Comparison of ENCODE assay signal across 1 cellular context in the genomic region with DNA sequence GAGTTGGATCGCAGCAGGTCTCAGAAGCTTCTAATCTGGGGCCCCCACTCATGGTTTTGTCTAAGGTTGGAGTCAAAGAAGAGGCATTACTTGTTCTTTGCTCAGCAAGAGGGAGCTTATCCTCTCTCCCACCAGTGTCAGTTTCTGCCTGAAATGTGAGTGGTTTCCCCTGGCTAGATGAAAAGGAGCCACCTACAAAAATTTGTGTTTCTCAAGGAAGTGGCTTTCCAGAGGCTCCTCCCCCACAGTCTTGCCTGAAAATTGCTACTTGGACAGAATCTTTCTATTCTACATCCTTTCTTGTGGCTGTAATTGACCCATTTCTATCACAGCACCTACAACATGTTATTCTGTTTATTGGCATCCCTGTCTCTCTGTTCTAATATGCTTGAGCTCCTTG.
TF ChIP-seq lines count a peak whose summit lies in the region.

No MANE protein-coding gene starts in this region.

TF ChIP-seq in H1, 55 proteins besides CTCF, POLR2A, EP300 and RAD21:
- TF ChIP-seq, protein P1, sequence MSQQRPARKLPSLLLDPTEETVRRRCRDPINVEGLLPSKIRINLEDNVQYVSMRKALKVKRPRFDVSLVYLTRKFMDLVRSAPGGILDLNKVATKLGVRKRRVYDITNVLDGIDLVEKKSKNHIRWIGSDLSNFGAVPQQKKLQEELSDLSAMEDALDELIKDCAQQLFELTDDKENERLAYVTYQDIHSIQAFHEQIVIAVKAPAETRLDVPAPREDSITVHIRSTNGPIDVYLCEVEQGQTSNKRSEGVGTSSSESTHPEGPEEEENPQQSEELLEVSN (IDR thresholded peaks at IDR 0.05), result no peak
- TF ChIP-seq KDM1A (IDR thresholded peaks at IDR 0.05; ENCODE audit: borderline replicate concordance, low read length) (no peak), TBP (IDR thresholded peaks at IDR 0.05; ENCODE audit: low read depth, low read length) (no peak), POU5F1 (IDR thresholded peaks at IDR 0.05; ENCODE audit: low read depth, low read length) (no peak), JUND (IDR thresholded peaks at IDR 0.05; ENCODE audit: low read length) (no peak), NRF1 (IDR thresholded peaks at IDR 0.05; ENCODE audit: low read depth, low read length) (no peak), GTF2F1 (IDR thresholded peaks at IDR 0.05; ENCODE audit: borderline replicate concordance, low read depth, low read length) (no peak), NANOG (IDR thresholded peaks at IDR 0.05; ENCODE audit: insufficient read depth, low read depth, low read length, poor library complexity, severe bottlenecking) (no peak), SIRT6 (IDR thresholded peaks at IDR 0.05; ENCODE audit: low read length) (no peak), POLR2AphosphoS5 (IDR thresholded peaks at IDR 0.05; ENCODE audit: low read depth, low read length) (no peak), BCL11A (IDR thresholded peaks at IDR 0.05; ENCODE audit: low read depth in 2 of 2, low read length in 2 of 2) (no peak), HDAC6 (IDR thresholded peaks at IDR 0.05; ENCODE audit: low read depth, low read length) (no peak), EZH2 (IDR thresholded peaks at IDR 0.05; ENCODE audit: low read depth, low read length, severe bottlenecking) (no peak), SP2 (IDR thresholded peaks at IDR 0.05; ENCODE audit: low read length) (no peak), CTBP2 (IDR thresholded peaks at IDR 0.05; ENCODE audit: borderline replicate concordance, insufficient read depth, insufficient read length, low read length) (no peak), RBBP5 (IDR thresholded peaks at IDR 0.05; ENCODE audit: borderline replicate concordance, low read depth, low read length) (no peak), SRF (IDR thresholded peaks at IDR 0.05; ENCODE audit: low read depth, low read length) (no peak)
- TF ChIP-seq, protein P2, sequence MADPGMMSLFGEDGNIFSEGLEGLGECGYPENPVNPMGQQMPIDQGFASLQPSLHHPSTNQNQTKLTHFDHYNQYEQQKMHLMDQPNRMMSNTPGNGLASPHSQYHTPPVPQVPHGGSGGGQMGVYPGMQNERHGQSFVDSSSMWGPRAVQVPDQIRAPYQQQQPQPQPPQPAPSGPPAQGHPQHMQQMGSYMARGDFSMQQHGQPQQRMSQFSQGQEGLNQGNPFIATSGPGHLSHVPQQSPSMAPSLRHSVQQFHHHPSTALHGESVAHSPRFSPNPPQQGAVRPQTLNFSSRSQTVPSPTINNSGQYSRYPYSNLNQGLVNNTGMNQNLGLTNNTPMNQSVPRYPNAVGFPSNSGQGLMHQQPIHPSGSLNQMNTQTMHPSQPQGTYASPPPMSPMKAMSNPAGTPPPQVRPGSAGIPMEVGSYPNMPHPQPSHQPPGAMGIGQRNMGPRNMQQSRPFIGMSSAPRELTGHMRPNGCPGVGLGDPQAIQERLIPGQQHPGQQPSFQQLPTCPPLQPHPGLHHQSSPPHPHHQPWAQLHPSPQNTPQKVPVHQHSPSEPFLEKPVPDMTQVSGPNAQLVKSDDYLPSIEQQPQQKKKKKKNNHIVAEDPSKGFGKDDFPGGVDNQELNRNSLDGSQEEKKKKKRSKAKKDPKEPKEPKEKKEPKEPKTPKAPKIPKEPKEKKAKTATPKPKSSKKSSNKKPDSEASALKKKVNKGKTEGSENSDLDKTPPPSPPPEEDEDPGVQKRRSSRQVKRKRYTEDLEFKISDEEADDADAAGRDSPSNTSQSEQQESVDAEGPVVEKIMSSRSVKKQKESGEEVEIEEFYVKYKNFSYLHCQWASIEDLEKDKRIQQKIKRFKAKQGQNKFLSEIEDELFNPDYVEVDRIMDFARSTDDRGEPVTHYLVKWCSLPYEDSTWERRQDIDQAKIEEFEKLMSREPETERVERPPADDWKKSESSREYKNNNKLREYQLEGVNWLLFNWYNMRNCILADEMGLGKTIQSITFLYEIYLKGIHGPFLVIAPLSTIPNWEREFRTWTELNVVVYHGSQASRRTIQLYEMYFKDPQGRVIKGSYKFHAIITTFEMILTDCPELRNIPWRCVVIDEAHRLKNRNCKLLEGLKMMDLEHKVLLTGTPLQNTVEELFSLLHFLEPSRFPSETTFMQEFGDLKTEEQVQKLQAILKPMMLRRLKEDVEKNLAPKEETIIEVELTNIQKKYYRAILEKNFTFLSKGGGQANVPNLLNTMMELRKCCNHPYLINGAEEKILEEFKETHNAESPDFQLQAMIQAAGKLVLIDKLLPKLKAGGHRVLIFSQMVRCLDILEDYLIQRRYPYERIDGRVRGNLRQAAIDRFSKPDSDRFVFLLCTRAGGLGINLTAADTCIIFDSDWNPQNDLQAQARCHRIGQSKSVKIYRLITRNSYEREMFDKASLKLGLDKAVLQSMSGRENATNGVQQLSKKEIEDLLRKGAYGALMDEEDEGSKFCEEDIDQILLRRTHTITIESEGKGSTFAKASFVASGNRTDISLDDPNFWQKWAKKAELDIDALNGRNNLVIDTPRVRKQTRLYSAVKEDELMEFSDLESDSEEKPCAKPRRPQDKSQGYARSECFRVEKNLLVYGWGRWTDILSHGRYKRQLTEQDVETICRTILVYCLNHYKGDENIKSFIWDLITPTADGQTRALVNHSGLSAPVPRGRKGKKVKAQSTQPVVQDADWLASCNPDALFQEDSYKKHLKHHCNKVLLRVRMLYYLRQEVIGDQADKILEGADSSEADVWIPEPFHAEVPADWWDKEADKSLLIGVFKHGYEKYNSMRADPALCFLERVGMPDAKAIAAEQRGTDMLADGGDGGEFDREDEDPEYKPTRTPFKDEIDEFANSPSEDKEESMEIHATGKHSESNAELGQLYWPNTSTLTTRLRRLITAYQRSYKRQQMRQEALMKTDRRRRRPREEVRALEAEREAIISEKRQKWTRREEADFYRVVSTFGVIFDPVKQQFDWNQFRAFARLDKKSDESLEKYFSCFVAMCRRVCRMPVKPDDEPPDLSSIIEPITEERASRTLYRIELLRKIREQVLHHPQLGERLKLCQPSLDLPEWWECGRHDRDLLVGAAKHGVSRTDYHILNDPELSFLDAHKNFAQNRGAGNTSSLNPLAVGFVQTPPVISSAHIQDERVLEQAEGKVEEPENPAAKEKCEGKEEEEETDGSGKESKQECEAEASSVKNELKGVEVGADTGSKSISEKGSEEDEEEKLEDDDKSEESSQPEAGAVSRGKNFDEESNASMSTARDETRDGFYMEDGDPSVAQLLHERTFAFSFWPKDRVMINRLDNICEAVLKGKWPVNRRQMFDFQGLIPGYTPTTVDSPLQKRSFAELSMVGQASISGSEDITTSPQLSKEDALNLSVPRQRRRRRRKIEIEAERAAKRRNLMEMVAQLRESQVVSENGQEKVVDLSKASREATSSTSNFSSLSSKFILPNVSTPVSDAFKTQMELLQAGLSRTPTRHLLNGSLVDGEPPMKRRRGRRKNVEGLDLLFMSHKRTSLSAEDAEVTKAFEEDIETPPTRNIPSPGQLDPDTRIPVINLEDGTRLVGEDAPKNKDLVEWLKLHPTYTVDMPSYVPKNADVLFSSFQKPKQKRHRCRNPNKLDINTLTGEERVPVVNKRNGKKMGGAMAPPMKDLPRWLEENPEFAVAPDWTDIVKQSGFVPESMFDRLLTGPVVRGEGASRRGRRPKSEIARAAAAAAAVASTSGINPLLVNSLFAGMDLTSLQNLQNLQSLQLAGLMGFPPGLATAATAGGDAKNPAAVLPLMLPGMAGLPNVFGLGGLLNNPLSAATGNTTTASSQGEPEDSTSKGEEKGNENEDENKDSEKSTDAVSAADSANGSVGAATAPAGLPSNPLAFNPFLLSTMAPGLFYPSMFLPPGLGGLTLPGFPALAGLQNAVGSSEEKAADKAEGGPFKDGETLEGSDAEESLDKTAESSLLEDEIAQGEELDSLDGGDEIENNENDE (IDR thresholded peaks at IDR 0.05; ENCODE audit: insufficient replicate concordance, low read length), result no peak
